In the genomic region with DNA sequence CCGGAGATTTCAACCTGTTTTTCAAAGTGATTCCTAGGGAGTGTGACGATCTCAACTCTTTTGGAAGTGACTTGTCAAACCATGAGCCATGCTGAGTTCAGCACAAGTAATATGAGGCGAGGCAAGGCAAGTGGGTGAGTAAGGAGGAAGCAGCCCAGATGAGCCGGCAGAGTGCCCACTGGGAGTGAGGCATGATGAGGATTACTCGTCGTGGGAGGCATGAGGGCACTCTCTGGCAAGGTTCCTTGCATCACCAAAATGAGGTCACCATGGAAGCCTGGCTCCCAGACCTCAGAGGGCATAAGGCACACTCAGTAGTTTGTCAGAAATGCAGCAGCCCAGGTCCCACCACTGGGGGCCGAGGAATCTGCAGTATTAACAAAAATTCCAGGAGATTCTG, we compare ENCODE assay signal across 8 cellular contexts.
DNase-seq lines count a peak whose midpoint lies in the region; ATAC-seq and TF ChIP-seq lines count a peak whose summit lies in the region.
"Had no signal": no experiment of that assay in that cellular context is flagged by ENCODE, and none has a peak within 500 bp of the region (broad histone marks: within the 10 kb centered on the region; RNA-seq: fewer than 3 reads in every experiment).

No MANE protein-coding gene starts in this region.

- H3K27me3 ChIP-seq in HCT116 (ENCODE audit: insufficient read depth, low read length), result no peaks in the 10 kb centered on the region
- no peaks in the 10 kb centered on the region for H3K27me3 ChIP-seq in skeletal muscle satellite cell (ENCODE audit: control insufficient read depth, insufficient read depth, low read length)

- H3K4me1 ChIP-seq in HCT116 (ENCODE audit: control insufficient read depth in 1 of 2, insufficient read depth in 2 of 2, low read length in 2 of 2), result no peaks in the 10 kb centered on the region
- H3K4me1 ChIP-seq in skeletal muscle satellite cell (ENCODE audit: control insufficient read depth, insufficient read depth, low read length), result peaks cover 11% of the 10 kb centered on the region

- no peak overlapping the region for H2AFZ ChIP-seq in HCT116 (ENCODE audit: low read depth, low read length, poor library complexity, severe bottlenecking)

- TF ChIP-seq CTCF in HCT116 (IDR thresholded peaks at IDR 0.05 in 2 of 3, conservative IDR thresholded peaks at IDR 0.05 in 1 of 3; ENCODE audit: borderline replicate concordance in 1 of 3, insufficient read depth in 1 of 3, low read depth in 2 of 3, low read length in 2 of 3), result no peak

- no peak for TF ChIP-seq POLR2A in HCT116 (IDR thresholded peaks at IDR 0.05; ENCODE audit: borderline replicate concordance, extremely low read depth, insufficient read depth, insufficient read length)

- POLR2A ChIA-PET in HCT116 (lab: Charles Lee), result no interaction called here

- no peak for TF ChIP-seq RAD21 in HCT116 (IDR thresholded peaks at IDR 0.05; ENCODE audit: low read depth)

- no peaks in the 10 kb centered on the region for H4K20me1 ChIP-seq in HCT116 (ENCODE audit: insufficient read depth)

- no peak for DNase-seq in HCT116 (ENCODE audit: low read depth, low spot score)
- DNase-seq in fibroblast of the conjunctiva (ENCODE audit: low read depth), result peak; percentile 81
- no peak for DNase-seq in OCI-M2 (lab: John Stamatoyannopoulos, UW; ENCODE audit: unreplicated experiment)
- no peak for DNase-seq in RPMI8226
- DNase-seq in foreskin melanocyte, result no peak
- DNase-seq: NCI-H1436 treated with DMSO at 0.1 percent for 48 hours had no signal

- H3K9me2 ChIP-seq in HCT116 (ENCODE audit: insufficient read depth), result no peaks in the 10 kb centered on the region

- H3K9ac ChIP-seq in HCT116 (ENCODE audit: low read length), result no peak overlapping the region
- no peak overlapping the region for H3K9ac ChIP-seq in skeletal muscle satellite cell (ENCODE audit: low read depth, low read length)

- H3K9me3 ChIP-seq in HCT116 (ENCODE audit: control insufficient read depth in 1 of 2, insufficient read depth in 1 of 2, low read depth in 1 of 2, low read length in 2 of 2) (no peaks in the 10 kb centered on the region), skeletal muscle satellite cell (replicated peaks; ENCODE audit: low read length) (no peaks in the 10 kb centered on the region)

- H3K79me2 ChIP-seq in HCT116 (ENCODE audit: insufficient read depth, low read length), result no peaks in the 10 kb centered on the region

- no peak overlapping the region for H3K27ac ChIP-seq in HCT116 (ENCODE audit: low read depth, low read length)

- H3K4me2 ChIP-seq in HCT116 (ENCODE audit: low read length), result no peak overlapping the region
- peak overlapping the region; percentile 52 for H3K4me2 ChIP-seq in skeletal muscle satellite cell (ENCODE audit: low read length)

- CTCF ChIA-PET in HCT116 (lab: Charles Lee), result no interaction called here

- no TSS peak for BruUV-seq in HCT116 (replicated peaks; lab: Mats Ljungman, UMichigan)

- RAD21 ChIA-PET in HCT116 (lab: Charles Lee; ENCODE audit: low non-redundant PET in 1 of 2, low total read pairs in 2 of 2, uncharacterized antibody in 2 of 2, unreplicated experiment in 2 of 2), result no interaction called here

- peak; percentile 38 for ATAC-seq in HCT116
- ATAC-seq in SK-N-SH treated with all-trans-retinoic acid at 6 μM for 48 hours, result peak; percentile 98

- H3K4me3 ChIP-seq in HCT116 (replicated peaks in 1 of 2; ENCODE audit: low read depth in 1 of 2, low read length in 2 of 2), result no peak overlapping the region
- H3K4me3 ChIP-seq in skeletal muscle satellite cell (ENCODE audit: low read length), result no peak overlapping the region

- intact Hi-C loops in HCT116 (cut with micrococcal nuclease), result no loop called here

- H3K36me3 ChIP-seq in HCT116 (ENCODE audit: control insufficient read depth in 1 of 2, insufficient read depth in 2 of 2, low read length in 2 of 2), result no peaks in the 10 kb centered on the region
- no peaks in the 10 kb centered on the region for H3K36me3 ChIP-seq in skeletal muscle satellite cell (ENCODE audit: insufficient read depth, low read length)

TF ChIP-seq in HCT116, 20 proteins besides CTCF, POLR2A, EP300 and RAD21:
- TF ChIP-seq, protein P1, sequence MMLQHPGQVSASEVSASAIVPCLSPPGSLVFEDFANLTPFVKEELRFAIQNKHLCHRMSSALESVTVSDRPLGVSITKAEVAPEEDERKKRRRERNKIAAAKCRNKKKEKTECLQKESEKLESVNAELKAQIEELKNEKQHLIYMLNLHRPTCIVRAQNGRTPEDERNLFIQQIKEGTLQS (IDR thresholded peaks at IDR 0.05), result peak; percentile 67
- TF ChIP-seq SIN3A (IDR thresholded peaks at IDR 0.05; ENCODE audit: low read depth), result no peak

TF ChIP-seq in SK-N-SH treated with all-trans-retinoic acid at 6 μM for 48 hours, 23 proteins besides CTCF, POLR2A, EP300 and RAD21:
- no peak for TF ChIP-seq ZNF565 (CRISPR knock-in tag; conservative IDR thresholded peaks at IDR 0.05; ENCODE audit: low read depth)
- TF ChIP-seq, protein P2, sequence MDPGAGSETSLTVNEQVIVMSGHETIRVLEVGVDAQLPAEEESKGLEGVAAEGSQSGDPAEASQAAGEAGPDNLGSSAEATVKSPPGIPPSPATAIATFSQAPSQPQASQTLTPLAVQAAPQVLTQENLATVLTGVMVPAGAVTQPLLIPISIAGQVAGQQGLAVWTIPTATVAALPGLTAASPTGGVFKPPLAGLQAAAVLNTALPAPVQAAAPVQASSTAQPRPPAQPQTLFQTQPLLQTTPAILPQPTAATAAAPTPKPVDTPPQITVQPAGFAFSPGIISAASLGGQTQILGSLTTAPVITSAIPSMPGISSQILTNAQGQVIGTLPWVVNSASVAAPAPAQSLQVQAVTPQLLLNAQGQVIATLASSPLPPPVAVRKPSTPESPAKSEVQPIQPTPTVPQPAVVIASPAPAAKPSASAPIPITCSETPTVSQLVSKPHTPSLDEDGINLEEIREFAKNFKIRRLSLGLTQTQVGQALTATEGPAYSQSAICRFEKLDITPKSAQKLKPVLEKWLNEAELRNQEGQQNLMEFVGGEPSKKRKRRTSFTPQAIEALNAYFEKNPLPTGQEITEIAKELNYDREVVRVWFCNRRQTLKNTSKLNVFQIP (CRISPR knock-in tag; IDR thresholded peaks at IDR 0.05; ENCODE audit: borderline replicate concordance, low read depth), result no peak
- no peak for TF ChIP-seq OSR1 (CRISPR knock-in tag; IDR thresholded peaks at IDR 0.05)
- TF ChIP-seq, protein P3, sequence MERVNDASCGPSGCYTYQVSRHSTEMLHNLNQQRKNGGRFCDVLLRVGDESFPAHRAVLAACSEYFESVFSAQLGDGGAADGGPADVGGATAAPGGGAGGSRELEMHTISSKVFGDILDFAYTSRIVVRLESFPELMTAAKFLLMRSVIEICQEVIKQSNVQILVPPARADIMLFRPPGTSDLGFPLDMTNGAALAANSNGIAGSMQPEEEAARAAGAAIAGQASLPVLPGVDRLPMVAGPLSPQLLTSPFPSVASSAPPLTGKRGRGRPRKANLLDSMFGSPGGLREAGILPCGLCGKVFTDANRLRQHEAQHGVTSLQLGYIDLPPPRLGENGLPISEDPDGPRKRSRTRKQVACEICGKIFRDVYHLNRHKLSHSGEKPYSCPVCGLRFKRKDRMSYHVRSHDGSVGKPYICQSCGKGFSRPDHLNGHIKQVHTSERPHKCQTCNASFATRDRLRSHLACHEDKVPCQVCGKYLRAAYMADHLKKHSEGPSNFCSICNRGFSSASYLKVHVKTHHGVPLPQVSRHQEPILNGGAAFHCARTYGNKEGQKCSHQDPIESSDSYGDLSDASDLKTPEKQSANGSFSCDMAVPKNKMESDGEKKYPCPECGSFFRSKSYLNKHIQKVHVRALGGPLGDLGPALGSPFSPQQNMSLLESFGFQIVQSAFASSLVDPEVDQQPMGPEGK (CRISPR knock-in tag; IDR thresholded peaks at IDR 0.05; ENCODE audit: borderline replicate concordance), result no peak
- no peak for TF ChIP-seq TCF4 (CRISPR knock-in tag; IDR thresholded peaks at IDR 0.05; ENCODE audit: borderline replicate concordance)
- TF ChIP-seq ZC3H10 (CRISPR knock-in tag; IDR thresholded peaks at IDR 0.05), result no peak
- TF ChIP-seq RARB (CRISPR knock-in tag; IDR thresholded peaks at IDR 0.05), result no peak
- no peak for TF ChIP-seq ZFP3 (CRISPR knock-in tag; IDR thresholded peaks at IDR 0.05)
